In the genomic region with DNA sequence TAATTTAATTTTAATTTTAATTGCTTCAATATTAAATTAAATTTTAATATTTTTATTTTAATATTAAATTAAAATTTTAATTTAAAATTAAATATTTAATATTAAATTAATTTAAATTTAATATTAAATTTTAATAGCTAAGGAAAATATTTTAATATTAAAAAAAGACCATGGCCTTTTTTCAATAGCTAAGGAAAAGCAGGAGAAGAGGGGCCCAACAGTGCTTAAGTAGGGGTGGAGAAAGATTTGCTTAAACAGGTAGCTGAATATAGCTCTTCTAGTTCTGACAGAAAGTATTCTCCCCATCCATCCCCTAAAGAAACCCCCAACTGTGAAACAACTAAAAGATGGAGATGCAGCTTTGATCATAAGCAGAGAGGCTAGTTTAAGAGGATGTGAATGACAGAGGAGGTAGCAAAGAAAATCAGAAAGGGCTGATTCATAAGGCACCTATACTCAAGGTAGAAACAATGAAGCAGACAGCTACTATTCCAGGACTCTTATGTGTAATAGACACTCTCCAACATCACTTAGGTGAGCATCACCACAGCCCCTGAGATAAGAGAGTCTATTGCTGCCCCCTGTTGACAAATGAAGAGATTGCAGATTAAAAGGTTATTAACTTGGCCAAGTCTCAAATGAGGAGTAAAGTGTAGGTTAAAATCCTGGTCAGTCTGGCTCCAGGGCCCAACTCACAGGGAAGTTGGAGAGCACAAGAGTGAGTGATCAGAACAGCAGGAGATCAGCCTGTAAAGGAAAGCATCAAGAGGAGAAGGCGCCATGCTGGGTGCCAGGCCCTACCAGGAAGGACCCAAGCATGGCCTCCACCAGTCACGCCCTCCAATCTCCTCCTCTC, we compare ENCODE assay signal across 8 cellular contexts. TPM values are rescaled to one million over a fixed set of nuclear protein-coding genes. Genes with fewer than 3 reads are reported as not detected.
DNase-seq lines count a peak whose midpoint lies in the region; ATAC-seq, FAIRE-seq and TF ChIP-seq lines count a peak whose summit lies in the region.

No MANE protein-coding gene starts in this region.

- H3K27ac ChIP-seq in tibial artery: no peak overlapping the region

- H3K4me3 ChIP-seq in LNCaP clone FGC (ENCODE audit: low read depth, low read length) (no peak overlapping the region), tibial artery (no peak overlapping the region)

- no peak overlapping the region for H3K27ac Mint-ChIP-seq in brain

- peaks cover 12% of the 10 kb centered on the region for H3K4me1 Mint-ChIP-seq in brain

- no peak for ATAC-seq in GM19324 (IDR thresholded peaks at IDR 0.05; ENCODE audit: low FRiP score, unreplicated experiment)

- no peaks in the 10 kb centered on the region for H3K27me3 ChIP-seq in tibial artery

- peaks cover 24 to 58% (median 33%) of the 10 kb centered on the region in 3 donors for H3K36me3 ChIP-seq in tibial artery

- no peaks in the 10 kb centered on the region for H3K9me3 ChIP-seq in tibial artery

- DNase-seq in GM03348 (ENCODE audit: low spot score): peak; percentile 59
- DNase-seq in LNCaP clone FGC (ENCODE audit: low read depth): peak; percentile 52
- peak; percentile 92 for DNase-seq in OCI-M1 (lab: John Stamatoyannopoulos, UW)
- peak; percentile 78 for DNase-seq in kidney glomerular epithelial cell (lab: John Stamatoyannopoulos, UW)
- no peak for DNase-seq in tibial artery

- peaks cover 0 to 4% (median 2%) of the 10 kb centered on the region in 4 donors for H3K4me1 ChIP-seq in tibial artery

- intact Hi-C loops in tibial artery (cut with DNase I; ENCODE audit: low total_unique reads): loop anchor here (5.0 to 10.0 kb wide), 2 partner anchors 87 to 340 kb away; no protein-coding TSS in a partner anchor

- FAIRE-seq in A204.1 (lab: Jason Lieb, UNC): peak; percentile 94

- H3K4me3 Mint-ChIP-seq in brain: peak overlapping the region in 1 of 5 experiments; percentile 44

- no peaks in the 10 kb centered on the region for H3K27me3 Mint-ChIP-seq in brain

- no peaks in the 10 kb centered on the region for H3K9me3 Mint-ChIP-seq in brain

- peak; percentile 76 for TF ChIP-seq CTCF in LNCaP clone FGC (IDR thresholded peaks at IDR 0.05; ENCODE audit: control insufficient read depth, extremely low read depth, insufficient read depth)
- TF ChIP-seq CTCF in brain (conservative IDR thresholded peaks at IDR 0.05): peak; percentile 83 to 86
- peak; percentile 66 to 70 for TF ChIP-seq CTCF in tibial artery (IDR thresholded peaks at IDR 0.05)

- H3K36me3 Mint-ChIP-seq in brain: peaks cover 17% of the 10 kb centered on the region

RNA-seq across cellular contexts. Expression of a gene that starts 7.8 kb away (rescaled TPM):
- 746 TPM for polyA plus RNA-seq in brain (ENCODE audit: insufficient read depth, low read depth, low replicate concordance)

RNA-seq across cellular contexts. Expression of a gene that starts 8.8 kb away (rescaled TPM):
- not detected for polyA plus RNA-seq in brain (ENCODE audit: insufficient read depth, low read depth, low replicate concordance)

RNA-seq across cellular contexts. Expression of a gene that starts 18.2 kb away (rescaled TPM):
- 2.9 TPM for polyA plus RNA-seq in brain (ENCODE audit: insufficient read depth, low read depth, low replicate concordance)

RNA-seq across cellular contexts. Expression of a gene that starts 31.2 kb away (rescaled TPM):
- polyA plus RNA-seq in brain (ENCODE audit: insufficient read depth, low read depth, low replicate concordance): 1.8 TPM

RNA-seq across cellular contexts. Expression of a gene that starts 39.3 kb away (rescaled TPM):
- 3.4 TPM for polyA plus RNA-seq in brain (ENCODE audit: insufficient read depth, low read depth, low replicate concordance)

Comparison
In these comparisons a context has a peak if more than half of its experiments do, and no peak if none do; other contexts are left out.
1. DNase-seq: peak in GM03348 (single experiment), LNCaP clone FGC (single experiment), OCI-M1 (single experiment) and kidney glomerular epithelial cell (single experiment); none in tibial artery (0 of 2).
2. Peak in every context shown above with its lines, with median percentiles within 50 percentile points of each other: CTCF ChIP-seq.